In the genomic region with DNA sequence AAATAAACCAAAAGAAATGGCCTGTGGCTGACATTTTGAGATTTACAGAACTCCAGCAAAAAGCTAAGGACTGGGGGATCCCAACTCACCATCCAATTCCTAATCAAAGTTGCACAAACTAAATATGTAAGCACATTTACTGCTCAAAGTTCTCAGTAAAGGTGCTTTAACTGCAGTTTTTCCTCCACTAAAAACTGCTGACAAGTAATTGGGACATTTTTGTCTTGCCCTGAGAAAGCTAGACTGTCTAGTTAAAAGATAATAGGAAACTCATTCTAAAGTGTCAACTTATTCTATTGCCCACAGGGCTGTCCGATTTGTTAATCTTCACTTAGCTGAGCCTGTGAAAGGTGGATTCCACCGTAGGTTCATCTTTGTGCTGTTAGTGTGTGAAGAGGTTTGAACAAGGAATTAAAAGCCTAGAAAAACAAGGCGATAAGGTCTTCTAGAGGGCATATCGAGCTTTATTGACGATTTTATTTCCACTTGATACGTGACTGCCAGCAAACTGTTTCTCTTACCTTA, we compare ENCODE assay signal across 9 cellular contexts. TPM values are rescaled to one million over a fixed set of nuclear protein-coding genes. Genes with fewer than 3 reads are reported as not detected.
A peak's percentile ranks its signal among the peaks of the same experiment; 100 is the strongest.
DNase-seq lines count a peak whose midpoint lies in the region; ATAC-seq, FAIRE-seq and TF ChIP-seq lines count a peak whose summit lies in the region.
"Had no signal": no experiment of that assay in that cellular context is flagged by ENCODE, and none has a peak within 500 bp of the region (broad histone marks: within the 10 kb centered on the region; RNA-seq: fewer than 3 reads in every experiment).

No MANE protein-coding gene starts in this region.

- peaks cover 3% of the 10 kb centered on the region; the same call in 1 of the 2 replicates for H3K23me2 ChIP-seq in H1 (ENCODE audit: low read depth, low read length)

- H3K4ac ChIP-seq in H1 (replicated peaks; ENCODE audit: insufficient read length, low read depth, low read length) = no peak overlapping the region

- H2BK5ac ChIP-seq in H1 (ENCODE audit: low read depth, low read length) = no peak overlapping the region

- no peak overlapping the region for H3K27ac ChIP-seq in CD8-positive, alpha-beta T cell (ENCODE audit: low read depth, low read length)
- no peak overlapping the region for H3K27ac ChIP-seq in H1 (ENCODE audit: low read depth, low read length)
- no peak overlapping the region for H3K27ac ChIP-seq in neural progenitor cell

- no peak for TF ChIP-seq POLR2A in H1 (IDR thresholded peaks at IDR 0.05; ENCODE audit: control extremely low read depth in 1 of 2, low read depth in 2 of 2, low read length in 2 of 2)

- no peak for ATAC-seq in CD8-positive, alpha-beta T cell
- ATAC-seq in GM21381 (IDR thresholded peaks at IDR 0.05; ENCODE audit: unreplicated experiment) = no peak
- no peak for ATAC-seq in GM19467 (IDR thresholded peaks at IDR 0.05; ENCODE audit: unreplicated experiment)

- no peak overlapping the region for H4K8ac ChIP-seq in H1 (ENCODE audit: extremely low read depth, insufficient read depth, low read length)

- no peaks in the 10 kb centered on the region for H3K79me1 ChIP-seq in H1 (ENCODE audit: low read depth, low read length)

- no peaks in the 10 kb centered on the region for H3K36me3 ChIP-seq in CD8-positive, alpha-beta T cell (ENCODE audit: insufficient read depth, low read length)
- no peaks in the 10 kb centered on the region for H3K36me3 ChIP-seq in NT2/D1 (ENCODE audit: insufficient read depth, insufficient read length, low read length)
- no peaks in the 10 kb centered on the region for H3K36me3 ChIP-seq in H1 (ENCODE audit: control insufficient read depth in 2 of 4, insufficient read depth in 4 of 4, low read length in 3 of 4)
- no peaks in the 10 kb centered on the region for H3K36me3 ChIP-seq in neural progenitor cell

- H2AK5ac ChIP-seq in H1 (ENCODE audit: low read depth, low read length) = no peak overlapping the region

- no peak for TF ChIP-seq EP300 in H1 (IDR thresholded peaks at IDR 0.05; ENCODE audit: borderline replicate concordance in 1 of 2, low read depth in 2 of 2, low read length in 2 of 2)

- no peak overlapping the region for H3K27ac Mint-ChIP-seq in CD8-positive, alpha-beta T cell
- no peak overlapping the region for H3K27ac Mint-ChIP-seq in neural progenitor cell

- WGBS in H1 (ENCODE audit: extremely low coverage in 1 of 2, insufficient coverage in 1 of 2, insufficient read length in 1 of 2, insufficient replicate concordance in 2 of 2, low coverage in 1 of 2, low lambda C conversion rate in 2 of 2, missing lambda C conversion rate in 1 of 2), 2 experiments = 72% methylated on average over 6 of the region's 6 CpGs; no CpG with 5 or more reads in 1 of the 2 experiments

- 0 out of 2 replicates have a peak overlapping the region, but pooled peaks have one; percentile 36 for H2AFZ ChIP-seq in H1 (ENCODE audit: low read length)
- peak overlapping the region; percentile 98 for H2AFZ ChIP-seq in neural progenitor cell (replicated peaks)

- peaks cover 10% of the 10 kb centered on the region for H3K4me1 ChIP-seq in CD8-positive, alpha-beta T cell (ENCODE audit: insufficient read depth, low read length)
- no peaks in the 10 kb centered on the region for H3K4me1 ChIP-seq in NT2/D1 (ENCODE audit: insufficient read depth, insufficient read length)
- peaks cover 0 to 2% (median 0%) of the 10 kb centered on the region in 4 experiments; a peak in 2 of 7 replicates for H3K4me1 ChIP-seq in H1 (replicated peaks in 1 of 4; ENCODE audit: control insufficient read depth in 3 of 4, insufficient read depth in 4 of 4, low read length in 3 of 4)
- peaks cover 7% of the 10 kb centered on the region for H3K4me1 ChIP-seq in neural progenitor cell

- no peak overlapping the region for H2BK20ac ChIP-seq in H1 (ENCODE audit: low read length)

- H3F3A ChIP-seq in neural progenitor cell (ENCODE audit: low read depth) = peaks cover 20% of the 10 kb centered on the region

- no peak overlapping the region for H4K91ac ChIP-seq in H1 (replicated peaks; ENCODE audit: insufficient read length, low read length)

- no peak for FAIRE-seq in H1 (lab: Jason Lieb, UNC)
- FAIRE-seq: G401.6 had no signal

- H2BK120ac ChIP-seq in H1 (replicated peaks; ENCODE audit: low read depth, low read length) = no peak overlapping the region

- peaks cover 7% of the 10 kb centered on the region for H3K4me1 Mint-ChIP-seq in CD8-positive, alpha-beta T cell (ENCODE audit: low read depth)
- H3K4me1 Mint-ChIP-seq in neural progenitor cell = peaks cover 11% of the 10 kb centered on the region

- intact Hi-C loops in CD8-positive, alpha-beta T cell (cut with DNase I, micrococcal nuclease) = loop anchor here in 1 of 2 experiments (2.0 kb wide), 1 partner anchor 53 kb away; no protein-coding TSS in a partner anchor

- peak overlapping the region; percentile 79 for H3K9ac ChIP-seq in NT2/D1 (ENCODE audit: insufficient read length, low read depth)
- H3K9ac ChIP-seq in H1 (replicated peaks in 1 of 4; ENCODE audit: extremely low read depth in 1 of 4, low read depth in 3 of 4, low read length in 3 of 4) = no peak overlapping the region
- H3K9ac ChIP-seq in neural progenitor cell = no peak overlapping the region

- TF ChIP-seq CTCF in CD8-positive, alpha-beta T cell (IDR thresholded peaks at IDR 0.05) = no peak
- TF ChIP-seq CTCF in H1 (IDR thresholded peaks at IDR 0.05; ENCODE audit: control extremely low read depth in 1 of 3, insufficient read depth in 1 of 3, low read depth in 1 of 3, low read length in 3 of 3) (no peak), neural progenitor cell (IDR thresholded peaks at IDR 0.05) (no peak)

- peak overlapping the region; percentile 72 for H3K4me3 ChIP-seq in CD8-positive, alpha-beta T cell (ENCODE audit: low read depth, low read length)
- H3K4me3 ChIP-seq in NT2/D1 (ENCODE audit: insufficient read length, low read depth) (peak overlapping the region; percentile 66), H1 (ENCODE audit: extremely low read depth in 1 of 4, insufficient read depth in 2 of 4, low read depth in 3 of 4, low read length in 4 of 4) (peak overlapping the region; percentile 44 to 71 (median 62); a peak in 5 of 8 replicates), neural progenitor cell (peak overlapping the region; percentile 69)

- H2BK15ac ChIP-seq in H1 (ENCODE audit: low read length) = no peak overlapping the region

- no peak overlapping the region for H4K5ac ChIP-seq in H1 (ENCODE audit: insufficient read length, low read depth, low read length)

- peaks cover 2% of the 10 kb centered on the region for H3K36me3 Mint-ChIP-seq in CD8-positive, alpha-beta T cell
- no peaks in the 10 kb centered on the region for H3K36me3 Mint-ChIP-seq in neural progenitor cell

- H3K14ac ChIP-seq in H1 (ENCODE audit: insufficient read length) = no peak overlapping the region

- H3K79me2 ChIP-seq in H1 (ENCODE audit: control insufficient read depth in 1 of 2, insufficient read depth in 2 of 2, low read length in 2 of 2) = no peaks in the 10 kb centered on the region
- no peaks in the 10 kb centered on the region for H3K79me2 ChIP-seq in neural progenitor cell (ENCODE audit: low read depth)

- H3K4me2 ChIP-seq in H1 (ENCODE audit: insufficient read depth in 1 of 2, low read depth in 2 of 2, low read length in 2 of 2) (peak overlapping the region; percentile 71 to 88; a peak in 3 of 4 replicates), neural progenitor cell (peak overlapping the region; percentile 90)

- no peak overlapping the region for H2BK12ac ChIP-seq in H1 (ENCODE audit: low read depth, low read length)

- H4K20me1 ChIP-seq in H1 (replicated peaks in 1 of 2; ENCODE audit: control insufficient read depth in 1 of 2, insufficient read depth in 2 of 2, low read length in 2 of 2) = no peaks in the 10 kb centered on the region
- H4K20me1 ChIP-seq in neural progenitor cell (ENCODE audit: low read depth) = no peaks in the 10 kb centered on the region

- no peak overlapping the region for H3K56ac ChIP-seq in H1 (replicated peaks; ENCODE audit: insufficient read length, low read depth, low read length)

- no peak for DNase-seq in CD8-positive, alpha-beta T cell
- DNase-seq in NT2/D1 (ENCODE audit: low read depth, low spot score) (no peak), H1 (ENCODE audit: low read depth in 1 of 2, low spot score in 2 of 2) (no peak), neural progenitor cell (ENCODE audit: low spot score) (no peak), NCI-H345 treated with DMSO at 0.1 percent for 48 hours (lab: John Stamatoyannopoulos, UW; ENCODE audit: unreplicated experiment) (no peak), HuH-7.5 (ENCODE audit: low spot score) (no peak)

- no peaks in the 10 kb centered on the region for H3K9me3 Mint-ChIP-seq in CD8-positive, alpha-beta T cell
- no peaks in the 10 kb centered on the region for H3K9me3 Mint-ChIP-seq in neural progenitor cell

- TF ChIP-seq RAD21 in H1 (IDR thresholded peaks at IDR 0.05 in 1 of 2, conservative IDR thresholded peaks at IDR 0.05 in 1 of 2; ENCODE audit: low read depth in 2 of 2, low read length in 2 of 2) = no peak

- H3K9me3 ChIP-seq in CD8-positive, alpha-beta T cell (ENCODE audit: low read length) = no peaks in the 10 kb centered on the region
- H3K9me3 ChIP-seq in NT2/D1 (ENCODE audit: insufficient read depth, low read length) (no peaks in the 10 kb centered on the region), H1 (ENCODE audit: insufficient read depth in 2 of 2, low read depth in 1 of 2, low read length in 1 of 2) (no peaks in the 10 kb centered on the region; a peak in 1 of 4 replicates), neural progenitor cell (ENCODE audit: low read depth) (no peaks in the 10 kb centered on the region)

- H3K23ac ChIP-seq in H1 (ENCODE audit: insufficient read length) = no peak overlapping the region

- peak overlapping the region; percentile 86 for H3K4me3 Mint-ChIP-seq in CD8-positive, alpha-beta T cell
- peak overlapping the region; percentile 83 for H3K4me3 Mint-ChIP-seq in neural progenitor cell

- peaks cover 19% of the 10 kb centered on the region for H3K27me3 Mint-ChIP-seq in CD8-positive, alpha-beta T cell (ENCODE audit: low read depth)
- H3K27me3 Mint-ChIP-seq in neural progenitor cell (ENCODE audit: insufficient read depth, low read depth) = peaks cover 17% of the 10 kb centered on the region

- CTCF ChIA-PET in CD8-positive, alpha-beta T cell (lab: Charles Lee) = interaction anchor here (1.0 to 1.9 kb wide), 6 partner anchors 9 to 100 kb away, joined by 3 to 7 read pairs (median 3); no protein-coding TSS in a partner anchor
- CTCF ChIA-PET in H1 (lab: Charles Lee; ENCODE audit: partially characterized antibody) = interaction anchor here (0.8 to 1.4 kb wide), 3 partner anchors 12 to 97 kb away, joined by 3 read pairs; no protein-coding TSS in a partner anchor

- POLR2A ChIA-PET in CD8-positive, alpha-beta T cell (lab: Charles Lee) = interaction anchor here (0.6 to 3.4 kb wide), 5 partner anchors 12 to 595 kb away, joined by 3 to 15 read pairs (median 3); no protein-coding TSS in a partner anchor
- POLR2A ChIA-PET in H1 (lab: Charles Lee; ENCODE audit: partially characterized antibody) = no interaction called here

- H3K27me3 ChIP-seq in CD8-positive, alpha-beta T cell (ENCODE audit: insufficient read depth, low read length) = no peaks in the 10 kb centered on the region
- H3K27me3 ChIP-seq in NT2/D1 (ENCODE audit: insufficient read depth, insufficient read length) (peaks cover 53% of the 10 kb centered on the region), H1 (replicated peaks in 1 of 4; ENCODE audit: control insufficient read depth in 3 of 4, extremely low read depth in 1 of 4, insufficient read depth in 3 of 4, low read length in 3 of 4) (peaks cover 0 to 27% (median 18%) of the 10 kb centered on the region in 4 experiments; a peak in 6 of 7 replicates), neural progenitor cell (peaks cover 70% of the 10 kb centered on the region)

- no peak overlapping the region for H3K18ac ChIP-seq in H1 (ENCODE audit: extremely low read depth, low read length)

RNA-seq across cellular contexts. Expression of a gene that starts 1.0 kb away (rescaled TPM):
- total RNA-seq in CD8-positive, alpha-beta T cell = 100 to 1,000 TPM; 104 to 116 TPM
- 1.4 and 2.0 TPM in 2 replicates for total RNA-seq in H1 (2021; fragmentation: NEBNext Ultra II Directional; extraction: Animal tissue kit (Norgen Biotek cat#: 25700))
- 0.57 and 0.67 TPM in 2 replicates for polyA plus RNA-seq in H1 (2011; rRNA removed)
- 0.40 TPM for polyA plus RNA-seq in H1 (2011; cell fraction: cytosol; rRNA removed)
- polyA plus RNA-seq in H1 (2011; cell fraction: nucleus; rRNA removed) = 0.64 TPM
- 0.46 to 0.88 TPM (median 0.74 TPM) in 4 replicates for polyA plus RNA-seq in H1 (2012, experiment 1 of 2)
- 0.07 TPM for polyA plus RNA-seq in H1 (2012, experiment 2 of 2)
- 0.59 TPM for polyA plus RNA-seq in H1 (2013, experiment 1 of 2)
- polyA plus RNA-seq in H1 (2013, experiment 2 of 2) = 0.59 TPM
- polyA minus RNA-seq in H1 (2011; rRNA and poly(A)+ RNA removed) = 1.5 and 2.5 TPM in 2 replicates
- polyA minus RNA-seq in H1 (2011; cell fraction: cytosol; rRNA and poly(A)+ RNA removed) = 0.95 TPM
- 2.2 TPM for polyA minus RNA-seq in H1 (2011; cell fraction: nucleus; rRNA and poly(A)+ RNA removed)
- 0.54 and 0.93 TPM in 2 replicates for total RNA-seq in neural progenitor cell (ENCODE audit: low replicate concordance)

RNA-seq across cellular contexts. Expression of a gene that starts 36.8 kb away (rescaled TPM):
- total RNA-seq in CD8-positive, alpha-beta T cell = 10 to 100 TPM; 12.7 to 13.6 TPM
- 43.8 and 46.5 TPM in 2 replicates for total RNA-seq in H1 (2021; fragmentation: NEBNext Ultra II Directional; extraction: Animal tissue kit (Norgen Biotek cat#: 25700))
- polyA plus RNA-seq in H1 (2011; rRNA removed) = 10.4 and 18.2 TPM in 2 replicates
- polyA plus RNA-seq in H1 (2011; cell fraction: cytosol; rRNA removed) = 27.5 TPM
- 8.4 TPM for polyA plus RNA-seq in H1 (2011; cell fraction: nucleus; rRNA removed)
- polyA plus RNA-seq in H1 (2012, experiment 1 of 2) = 33.7 to 50.1 TPM (median 37.5 TPM) in 4 replicates
- 6.2 TPM for polyA plus RNA-seq in H1 (2012, experiment 2 of 2)
- 29.2 TPM for polyA plus RNA-seq in H1 (2013, experiment 1 of 2)
- polyA plus RNA-seq in H1 (2013, experiment 2 of 2) = 31.0 TPM
- polyA minus RNA-seq in H1 (2011; rRNA and poly(A)+ RNA removed) = 13.1 and 14.3 TPM in 2 replicates
- 9.9 TPM for polyA minus RNA-seq in H1 (2011; cell fraction: cytosol; rRNA and poly(A)+ RNA removed)
- 48.2 TPM for polyA minus RNA-seq in H1 (2011; cell fraction: nucleus; rRNA and poly(A)+ RNA removed)
- total RNA-seq in neural progenitor cell (ENCODE audit: low replicate concordance) = 23.5 and 45.8 TPM in 2 replicates

Comparison
In these comparisons a context has a peak if more than half of its experiments do, and no peak if none do; other contexts are left out.
1. RNA of a gene that starts 1.0 kb away (total RNA-seq): 104 to 116 TPM in CD8-positive, alpha-beta T cell; 1.4 to 2.0 TPM in H1 and 0.54 to 0.93 TPM in neural progenitor cell; every median in the first group is over 10 times any median in the second.
2. Peak in every context shown above with its lines, with median percentiles within 50 percentile points of each other: H3K4me3 ChIP-seq.